ENCODE assay signal across 6 cellular contexts in genomic region chr21:10119342-10119741, GRCh38.
DNase-seq lines count a peak whose midpoint lies in the region; ATAC-seq and TF ChIP-seq lines count a peak whose summit lies in the region.
"Not testable (repeated sequence)": the region's sequence is repeated elsewhere in the genome, so short reads cannot be mapped to it uniquely, and the experiment has no call there.

No MANE protein-coding gene starts in this region.

- H3K27ac ChIP-seq in testis, result not testable (repeated sequence)

- H3K36me3 Mint-ChIP-seq in osteocyte (ENCODE audit: unreplicated experiment), result not testable (repeated sequence)

- peak; percentile 64 for ATAC-seq in SK-N-SH treated with all-trans-retinoic acid at 6 μM for 48 hours
- ATAC-seq in left lobe of liver, result not testable (repeated sequence)

- H3K4me1 ChIP-seq in testis, result not testable (repeated sequence)

- WGBS in testis, 2 donors, result 57% methylated on average over 33 of the region's 40 CpGs; no CpG with 5 or more reads in 1 of the 2 donors

- H3K27me3 ChIP-seq in testis, result not testable (repeated sequence)

- not testable (repeated sequence) for H3K27me3 Mint-ChIP-seq in osteocyte (ENCODE audit: unreplicated experiment)

- DNase-seq in ELF-1 (ENCODE audit: low read depth, low spot score), result peak; percentile 6
- DNase-seq in fibroblast of villous mesenchyme (ENCODE audit: low read depth), result peak; percentile 6
- peak; percentile 40 for DNase-seq in left lobe of liver (ENCODE audit: low spot score)
- peak; percentile 84 for DNase-seq in osteocyte (ENCODE audit: extremely low spot score, unreplicated experiment)
- DNase-seq in testis, result not testable (repeated sequence)

- not testable (repeated sequence) for TF ChIP-seq CTCF in fibroblast of villous mesenchyme (IDR thresholded peaks at IDR 0.05; ENCODE audit: insufficient read depth, low read depth, low read length); osteocyte (IDR thresholded peaks at IDR 0.05); testis (IDR thresholded peaks at IDR 0.05)

- H3K36me3 ChIP-seq in testis (ENCODE audit: low read depth, missing control alignments), result not testable (repeated sequence)

- not testable (repeated sequence) for H3K9me3 ChIP-seq in testis

- H3K4me1 Mint-ChIP-seq in osteocyte (ENCODE audit: unreplicated experiment), result not testable (repeated sequence)

- not testable (repeated sequence) for H3K9me3 Mint-ChIP-seq in osteocyte (ENCODE audit: unreplicated experiment)

- H3K4me3 ChIP-seq in fibroblast of villous mesenchyme (ENCODE audit: low read depth, low read length) (peak overlapping the region; percentile 47), testis (peak overlapping the region; percentile 39 to 50)

- not testable (repeated sequence) for H3K27ac Mint-ChIP-seq in osteocyte (ENCODE audit: unreplicated experiment)

- not testable (repeated sequence) for TF ChIP-seq POLR2A in testis (IDR thresholded peaks at IDR 0.05)

- H3K4me3 Mint-ChIP-seq in osteocyte (ENCODE audit: unreplicated experiment), result not testable (repeated sequence)

- intact Hi-C loops in testis (cut with DNase I; ENCODE audit: low total_unique reads), result not testable (repeated sequence)
